ENCODE assay signal across 7 cellular contexts in the genomic region with DNA sequence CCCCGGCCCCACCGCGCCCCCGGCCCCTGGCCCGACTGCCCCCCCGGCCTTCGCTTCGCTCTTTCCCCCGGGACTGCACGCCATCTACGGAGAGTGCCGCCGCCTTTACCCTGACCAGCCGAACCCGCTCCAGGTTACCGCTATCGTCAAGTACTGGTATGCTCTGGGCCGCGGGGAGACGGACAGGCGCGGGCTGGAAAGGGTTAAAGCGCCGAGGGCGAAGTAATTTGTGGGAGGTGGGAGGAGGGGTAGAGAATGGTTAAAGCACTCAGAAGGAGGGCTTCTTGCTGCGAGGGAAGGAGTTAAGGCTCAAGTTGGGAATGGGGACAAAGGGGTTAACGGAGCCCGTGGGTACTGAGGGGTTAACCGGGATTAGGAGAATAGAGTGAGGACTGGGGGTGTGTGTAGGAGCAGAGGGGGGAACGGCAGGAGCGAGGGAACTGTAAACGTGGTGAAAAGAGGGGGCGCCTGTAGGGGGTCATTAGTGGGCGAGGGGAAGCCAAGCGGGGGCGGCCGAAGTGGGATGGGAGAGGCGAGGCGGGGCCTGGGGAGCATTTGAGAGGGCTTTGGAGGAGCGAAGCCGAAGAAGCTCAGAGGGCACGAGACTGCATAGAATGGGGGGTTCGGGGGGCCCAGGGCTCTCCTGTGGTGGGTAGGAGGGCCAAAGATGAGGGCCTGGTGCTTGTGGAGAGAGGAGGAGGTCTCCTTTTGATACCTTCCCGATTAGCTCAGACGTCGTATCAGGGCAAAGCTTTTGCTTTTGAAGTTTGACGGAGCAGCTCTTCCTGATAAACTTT. TPM values are rescaled to one million over a fixed set of nuclear protein-coding genes. Genes with fewer than 3 reads are reported as not detected.
DNase-seq lines count a peak whose midpoint lies in the region; ATAC-seq and TF ChIP-seq lines count a peak whose summit lies in the region.

No MANE protein-coding gene starts in this region.

- no peaks in the 10 kb centered on the region for H3K36me3 ChIP-seq in SU-DHL-6 (ENCODE audit: low read length)
- no peaks in the 10 kb centered on the region for H3K36me3 ChIP-seq in brain microvascular endothelial cell (replicated peaks)
- H3K36me3 ChIP-seq in kidney epithelial cell (ENCODE audit: control insufficient read depth, insufficient read depth, low read length), result no peaks in the 10 kb centered on the region

- DNase-seq in HEK293T (ENCODE audit: extremely low spot score), result peak; percentile 39
- no peak for DNase-seq in brain microvascular endothelial cell
- DNase-seq in kidney epithelial cell (ENCODE audit: low read depth), result no peak
- peak; percentile 31 for DNase-seq in stimulated activated CD4-positive, alpha-beta T cell treated with anti-CD3 and anti-CD28 coated beads, Interleukin-1b, Interleukin-23, amount 100 ng/mL, for 48 hours

- CTCF ChIA-PET in HEK293T (lab: Yijun Ruan, JAX), result interaction anchor here (0.5 to 3.8 kb wide), 7 partner anchors 9 to 618 kb away, joined by 3 to 26 read pairs (median 3); no protein-coding TSS in a partner anchor

- in situ Hi-C loops in brain microvascular endothelial cell (cut with HindIII; ENCODE audit: low pct_ligation_motif_present, low sequenced_read_pairs), result no loop called here

- peak overlapping the region; percentile 78 for H3K9ac ChIP-seq in SU-DHL-6 (ENCODE audit: low read length)

- peaks cover 22% of the 10 kb centered on the region for H3K79me2 ChIP-seq in SU-DHL-6 (ENCODE audit: insufficient read depth, low read length)

- peaks cover 2% of the 10 kb centered on the region; the same call in 1 of the 2 replicates for H4K20me1 ChIP-seq in SU-DHL-6 (ENCODE audit: low read depth, low read length)

- no peaks in the 10 kb centered on the region for H3K27me3 ChIP-seq in SU-DHL-6 (ENCODE audit: low read length)
- no peaks in the 10 kb centered on the region for H3K27me3 ChIP-seq in brain microvascular endothelial cell (replicated peaks)
- H3K27me3 ChIP-seq in kidney epithelial cell (ENCODE audit: control insufficient read depth, insufficient read depth, low read length), result no peaks in the 10 kb centered on the region

- H3K27ac ChIP-seq in SU-DHL-6 (ENCODE audit: low read depth, low read length) (no peak overlapping the region), brain microvascular endothelial cell (no peak overlapping the region)

- no peaks in the 10 kb centered on the region for H3K9me2 ChIP-seq in SU-DHL-6 (replicated peaks; ENCODE audit: insufficient read depth, low read length)

- no peak for ATAC-seq in HG03196 (IDR thresholded peaks at IDR 0.05; ENCODE audit: unreplicated experiment)
- ATAC-seq in HG02571 (IDR thresholded peaks at IDR 0.05; ENCODE audit: unreplicated experiment), result no peak

- no peaks in the 10 kb centered on the region for H3K9me3 ChIP-seq in SU-DHL-6 (ENCODE audit: insufficient read depth, low read length)

- peak overlapping the region; percentile 93 for H3K4me2 ChIP-seq in SU-DHL-6 (ENCODE audit: low read depth, low read length, poor library complexity, severe bottlenecking)

- H3K4me3 ChIP-seq in SU-DHL-6 (ENCODE audit: insufficient read depth, low read length, poor library complexity, severe bottlenecking) (peak overlapping the region; percentile 79), brain microvascular endothelial cell (ENCODE audit: low read depth, low read length) (peak overlapping the region; percentile 77), kidney epithelial cell (ENCODE audit: low read depth, low read length) (peak overlapping the region; percentile 77)

- POLR2A ChIA-PET in HEK293T (lab: Yijun Ruan, JAX), result interaction anchor here (0.8 to 2.4 kb wide), 8 partner anchors 20 to 140 kb away, joined by 3 to 17 read pairs (median 4); a partner anchor contains a TSS

- H2AFZ ChIP-seq in SU-DHL-6 (ENCODE audit: low read depth, low read length, severe bottlenecking), result peak overlapping the region; percentile 80

- TF ChIP-seq CTCF in SU-DHL-6 (IDR thresholded peaks at IDR 0.05; ENCODE audit: insufficient read depth, low read length, poor library complexity, severe bottlenecking), result no peak
- TF ChIP-seq CTCF in brain microvascular endothelial cell (IDR thresholded peaks at IDR 0.05; ENCODE audit: low read depth, low read length, missing control alignments), result no peak
- no peak for TF ChIP-seq CTCF in kidney epithelial cell (IDR thresholded peaks at IDR 0.05; ENCODE audit: insufficient read depth, low read length, poor library complexity, severe bottlenecking)

- peaks cover 7% of the 10 kb centered on the region for H3F3A ChIP-seq in SU-DHL-6 (ENCODE audit: insufficient read depth)

TF ChIP-seq in HEK293T, 16 proteins besides CTCF, POLR2A, EP300 and RAD21:
- TF ChIP-seq BHLHE40 (IDR thresholded peaks at IDR 0.05; ENCODE audit: borderline replicate concordance), result no peak
- TF ChIP-seq L3MBTL2 (conservative IDR thresholded peaks at IDR 0.05), result peak; percentile 48; the same call in 1 of the 2 replicates
- TF ChIP-seq CTBP1 (IDR thresholded peaks at IDR 0.05; ENCODE audit: borderline replicate concordance), result no peak
- peak; percentile 98 for TF ChIP-seq NFRKB (IDR thresholded peaks at IDR 0.05)

RNA-seq across cellular contexts. Expression of a gene that starts 0.6 kb away (rescaled TPM):
- 8.9 and 10.6 TPM in 2 replicates for total RNA-seq in kidney epithelial cell

RNA-seq across cellular contexts. Expression of a gene that starts 1.9 kb away (rescaled TPM):
- 151 and 165 TPM in 2 replicates for total RNA-seq in kidney epithelial cell

RNA-seq across cellular contexts. Expression of a gene that starts 53.0 kb away (rescaled TPM):
- 3.2 and 6.9 TPM in 2 replicates for total RNA-seq in kidney epithelial cell

Comparison
In these comparisons a context has a peak if more than half of its experiments do, and no peak if none do; other contexts are left out.
1. DNase-seq: peak in HEK293T (single experiment) and stimulated activated CD4-positive, alpha-beta T cell treated with anti-CD3 and anti-CD28 coated beads, Interleukin-1b, Interleukin-23, amount 100 ng/mL, for 48 hours (single experiment); none in brain microvascular endothelial cell (single experiment) and kidney epithelial cell (single experiment).
2. Peak in every context shown above with its lines, with median percentiles within 50 percentile points of each other: H3K4me3 ChIP-seq.